19 cellular contexts compared by ENCODE assay signal in genomic region chr15:42691308-42691707, GRCh38. TPM values are rescaled to one million over a fixed set of nuclear protein-coding genes. Genes with fewer than 3 reads are reported as not detected.
DNase-seq lines count a peak whose midpoint lies in the region; ATAC-seq and TF ChIP-seq lines count a peak whose summit lies in the region.
"Had no signal": no experiment of that assay in that cellular context is flagged by ENCODE, and none has a peak within 500 bp of the region (broad histone marks: within the 10 kb centered on the region; RNA-seq: fewer than 3 reads in every experiment).

No MANE protein-coding gene starts in this region.

- H3K36me3 Mint-ChIP-seq in activated T-helper 17 cell treated with anti-CD3 and anti-CD28 coated beads, Interleukin-2, amount 50 U/mL, for 72 hours (ENCODE audit: low read depth) = no peaks in the 10 kb centered on the region

- no peaks in the 10 kb centered on the region for H3K9me3 Mint-ChIP-seq in activated T-helper 17 cell treated with anti-CD3 and anti-CD28 coated beads, Interleukin-2, amount 50 U/mL, for 72 hours
- H3K9me3 Mint-ChIP-seq: T-helper 1 cell treated with Interleukin-12 subunit alpha and Interleukin-12 subunit beta and Interleukin-4 antibody, amounts not matched to agents 30 μg/mL and 1 μg/mL, for 36 hours had no signal

- peak; percentile 34 for DNase-seq in NK-92 treated with Interleukin-12 subunit alpha and Interleukin-12 subunit beta, amount 100 ng/mL, for 24 hours (lab: John Stamatoyannopoulos, UW)
- DNase-seq in NK-92 (lab: John Stamatoyannopoulos, UW; ENCODE audit: unreplicated experiment) = no peak
- peak; percentile 90 for DNase-seq in NB4 (ENCODE audit: low read depth)
- peak; percentile 52 for DNase-seq in stimulated activated CD8-positive, alpha-beta memory T cell treated with anti-CD3 and anti-CD28 coated beads, Interleukin-4, amount 100 ng/mL, for 48 hours
- DNase-seq in inferior parietal cortex (ENCODE audit: extremely low spot score) = no peak
- DNase-seq: amniotic stem cell, BE2C, NCI-H1105, NCI-H2107, NCI-H69, nucleus accumbens, PC-3 had no signal

- H3K4me3 ChIP-seq in NB4 (ENCODE audit: low read depth, low read length) = no peak overlapping the region
- H3K4me3 ChIP-seq: dorsolateral prefrontal cortex, esophagus muscularis mucosa, HAP-1 had no signal

- TF ChIP-seq POLR2A in NB4 (IDR thresholded peaks at IDR 0.05; ENCODE audit: extremely low read depth, insufficient read length) = peak; percentile 33

- peaks cover 5% of the 10 kb centered on the region for H3K4me1 Mint-ChIP-seq in activated T-helper 17 cell treated with anti-CD3 and anti-CD28 coated beads, Interleukin-2, amount 50 U/mL, for 72 hours

- peak; percentile 87 for ATAC-seq in activated T-helper 17 cell treated with anti-CD3 and anti-CD28 coated beads, Interleukin-2, amount 50 U/mL, for 72 hours (replicated peaks)
- ATAC-seq in HG03469 (IDR thresholded peaks at IDR 0.05; ENCODE audit: unreplicated experiment) (no peak), GM21515 (IDR thresholded peaks at IDR 0.05; ENCODE audit: unreplicated experiment) (no peak)
- ATAC-seq: PC-3 had no signal

- no peaks in the 10 kb centered on the region for H3K27me3 Mint-ChIP-seq in activated T-helper 17 cell treated with anti-CD3 and anti-CD28 coated beads, Interleukin-2, amount 50 U/mL, for 72 hours

- peak overlapping the region; percentile 51 for H3K27ac Mint-ChIP-seq in activated T-helper 17 cell treated with anti-CD3 and anti-CD28 coated beads, Interleukin-2, amount 50 U/mL, for 72 hours
- H3K27ac Mint-ChIP-seq: T-helper 1 cell treated with Interleukin-12 subunit alpha and Interleukin-12 subunit beta and Interleukin-4 antibody, amounts not matched to agents 30 μg/mL and 1 μg/mL, for 36 hours had no signal

- no peak for TF ChIP-seq CTCF in NB4 (IDR thresholded peaks at IDR 0.05; ENCODE audit: low read depth, low read length)

- H3K4me3 Mint-ChIP-seq in activated T-helper 17 cell treated with anti-CD3 and anti-CD28 coated beads, Interleukin-2, amount 50 U/mL, for 72 hours = no peak overlapping the region
- H3K4me3 Mint-ChIP-seq: T-helper 1 cell treated with Interleukin-12 subunit alpha and Interleukin-12 subunit beta and Interleukin-4 antibody, amounts not matched to agents 30 μg/mL and 1 μg/mL, for 36 hours had no signal

RNA-seq across cellular contexts. Expression of gene CDAN1, which starts 45.6 kb away (rescaled TPM):
- 10 to 100 TPM; 20.4 to 23.7 TPM for total RNA-seq in activated T-helper 17 cell treated with anti-CD3 and anti-CD28 coated beads, Interleukin-2, amount 50 U/mL, for 72 hours

Comparison
In these comparisons a context has a peak if more than half of its experiments do, and no peak if none do; other contexts are left out.
1. DNase-seq: peak in NK-92 treated with Interleukin-12 subunit alpha and Interleukin-12 subunit beta, amount 100 ng/mL, for 24 hours (single experiment), NB4 (single experiment) and stimulated activated CD8-positive, alpha-beta memory T cell treated with anti-CD3 and anti-CD28 coated beads, Interleukin-4, amount 100 ng/mL, for 48 hours (single experiment); none in NK-92 (single experiment) and inferior parietal cortex (single experiment).